In genomic region chr1:18732686-18733085, GRCh38 we compare ENCODE assay signal across 23 cellular contexts.
"Had no signal": no experiment of that assay in that cellular context is flagged by ENCODE, and none has a peak within 500 bp of the region (broad histone marks: within the 10 kb centered on the region; RNA-seq: fewer than 3 reads in every experiment).

No MANE protein-coding gene starts in this region.

- H3K27ac ChIP-seq: dorsolateral prefrontal cortex, epithelial cell of prostate, gastrocnemius medialis, lower lobe of right lung, neutrophil, parathyroid adenoma, right lobe of liver, testis, tibial artery had no signal

- ATAC-seq: esophagus mucosa; gastrocnemius medialis; left ventricle myocardium superior; lower lobe of right lung; naive thymus-derived CD8-positive, alpha-beta T cell; right lobe of liver had no signal

- H3K4me2 ChIP-seq: smooth muscle cell had no signal

- H3K4me1 ChIP-seq: gastrocnemius medialis, lower lobe of right lung, parathyroid adenoma, right lobe of liver, testis, tibial artery had no signal

- H3K9me3 ChIP-seq: gastrocnemius medialis, lower lobe of right lung, neutrophil, right lobe of liver, testis, tibial artery had no signal

- H3K79me2 ChIP-seq: parathyroid adenoma had no signal

- H2AFZ ChIP-seq: parathyroid adenoma had no signal

- DNase-seq: effector CD4-positive, alpha-beta T cell; foreskin fibroblast; gastrocnemius medialis; head of caudate nucleus; left ventricle myocardium superior; lower lobe of right lung; naive thymus-derived CD8-positive, alpha-beta T cell; nephron progenitor cell; right lobe of liver; stimulated activated CD4-positive, alpha-beta T cell treated with anti-CD3 and anti-CD28 coated beads, Interleukin-12 subunit alpha, Interleukin-12 subunit beta, amount 100 ng/mL, for 4 hours; stimulated activated CD4-positive, alpha-beta T cell treated with anti-CD3 and anti-CD28 coated beads, Interleukin-1b, Interleukin-23, amount 100 ng/mL, for 48 hours; stimulated activated CD4-positive, alpha-beta T cell treated with anti-CD3 and anti-CD28 coated beads, Interleukin-4, amount 100 ng/mL, for 1 hour; stimulated activated CD8-positive, alpha-beta memory T cell treated with anti-CD3 and anti-CD28 coated beads, Interleukin-4, amount 100 ng/mL, for 48 hours; stimulated activated naive CD4-positive, alpha-beta T cell; substantia nigra; testis had no signal

- H3K36me3 ChIP-seq: gastrocnemius medialis, lower lobe of right lung, neutrophil, right lobe of liver, tibial artery had no signal

- H3K4me3 ChIP-seq: dorsolateral prefrontal cortex, gastrocnemius medialis, lower lobe of right lung, right lobe of liver, smooth muscle cell, testis, tibial artery had no signal

- H3K27me3 ChIP-seq: right lobe of liver, testis had no signal
